ENCODE assay signal across 26 cellular contexts in the genomic region with DNA sequence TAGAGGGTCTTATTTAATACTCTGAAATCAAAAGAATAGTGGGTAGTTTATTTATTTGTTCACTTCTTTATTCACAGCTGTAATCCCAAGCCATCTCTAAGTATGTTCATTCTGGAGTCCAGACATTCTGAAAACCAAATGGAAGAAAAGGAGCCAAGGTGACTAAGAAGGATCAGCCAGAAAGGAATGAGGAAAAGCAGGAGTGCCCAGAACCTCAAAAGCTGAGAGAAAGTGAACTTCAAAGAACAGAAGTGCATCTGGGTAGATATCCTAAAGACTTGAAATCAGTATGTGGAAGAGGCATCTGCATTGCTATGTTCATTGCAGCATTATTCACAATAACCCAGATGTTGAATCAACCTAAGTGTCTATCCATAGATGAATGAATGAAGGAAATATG.
"Had no signal": no experiment of that assay in that cellular context is flagged by ENCODE, and none has a peak within 500 bp of the region (broad histone marks: within the 10 kb centered on the region; RNA-seq: fewer than 3 reads in every experiment).

No MANE protein-coding gene starts in this region.

- H3K9me3 ChIP-seq: stomach, suprapubic skin, testis, thoracic aorta, thyroid gland, tibial artery, tibial nerve, transverse colon, upper lobe of left lung, upper lobe of right lung, uterus, vagina had no signal

- ATAC-seq: stimulated activated effector memory CD8-positive, alpha-beta T cell treated with anti-CD3 and anti-CD28 coated beads, Interleukin-12 subunit alpha, Interleukin-12 subunit beta, amount 100 ng/mL, for 72 hours; stimulated activated memory B cell treated with anti-CD40 and anti-IgM and Interleukin-4, amounts not matched to agents 10 μg/mL and 1 μg/mL and 100 μg/mL, for 72 hours; stimulated activated naive B cell treated with anti-CD40 and anti-IgM and Interleukin-4, amounts not matched to agents 10 μg/mL and 1 μg/mL and 100 μg/mL, for 72 hours; stimulated activated naive CD8-positive, alpha-beta T cell treated with anti-CD3 and anti-CD28 coated beads, Interleukin-15, amount 100 ng/mL, for 72 hours; stimulated activated naive CD8-positive, alpha-beta T cell treated with anti-CD3 and anti-CD28 coated beads, Interleukin-15, Interleukin-2, amounts not matched to agents 100 U/mL and 50 U/mL, for 24 hours; upper lobe of right lung had no signal

- H3K4me3 ChIP-seq: stomach, suprapubic skin, testis, thoracic aorta, thyroid gland, tibial artery, tibial nerve, transverse colon, upper lobe of left lung, upper lobe of right lung, uterus, vagina had no signal

- FAIRE-seq: urothelium cell line had no signal

- DNase-seq: stimulated activated CD4-positive, alpha-beta T cell treated with anti-CD3 and anti-CD28 coated beads, Interleukin-2, amount 100 ng/mL, for 48 hours; stimulated activated CD4-positive, alpha-beta T cell treated with anti-CD3 and anti-CD28 coated beads, Interleukin-4, amount 100 ng/mL, for 1 hour; stimulated activated CD4-positive, alpha-beta T cell treated with anti-CD3 and anti-CD28 coated beads, Interleukin-4, amount 100 ng/mL, for 24 hours; stimulated activated CD4-positive, alpha-beta T cell treated with anti-CD3 and anti-CD28 coated beads, Interleukin-4, amount 100 ng/mL, for 4 hours; stimulated activated CD8-positive, alpha-beta memory T cell treated with anti-CD3 and anti-CD28 coated beads, Interleukin-4, amount 100 ng/mL, for 48 hours; stimulated activated naive B cell treated with anti-CD40 and anti-IgM and Interleukin-4, amounts not matched to agents 10 μg/mL and 1 μg/mL and 100 μg/mL, for 72 hours; stimulated activated naive CD4-positive, alpha-beta T cell; stimulated activated naive CD4-positive, alpha-beta T cell treated with Interleukin-2 at 50 U/mL for 16 hours; stimulated activated naive CD8-positive, alpha-beta T cell treated with anti-CD3 and anti-CD28 coated beads, Interleukin-15, amount 100 ng/mL, for 72 hours; stimulated activated naive CD8-positive, alpha-beta T cell treated with anti-CD3 and anti-CD28 coated beads, Interleukin-15, Interleukin-2, amounts not matched to agents 100 U/mL and 50 U/mL, for 24 hours; stomach; substantia nigra; testis; thyroid gland; tibial artery; transverse colon; upper lobe of left lung; upper lobe of right lung; uterus had no signal

- H3K4me1 ChIP-seq: stomach, suprapubic skin, testis, thyroid gland, tibial artery, tibial nerve, transverse colon, upper lobe of left lung, upper lobe of right lung, uterus, vagina had no signal

- H3K36me3 ChIP-seq: stomach, suprapubic skin, thoracic aorta, thyroid gland, tibial artery, tibial nerve, transverse colon, upper lobe of left lung, upper lobe of right lung, uterus, vagina had no signal

- H3K27ac ChIP-seq: stomach, suprapubic skin, testis, thoracic aorta, thyroid gland, tibial artery, tibial nerve, transverse colon, upper lobe of left lung, upper lobe of right lung, uterus, vagina had no signal

- H3K27me3 ChIP-seq: stomach, suprapubic skin, testis, thyroid gland, tibial artery, tibial nerve, transverse colon, upper lobe of left lung, upper lobe of right lung, uterus, vagina had no signal
